Comparison of ENCODE assay signal across 1 cellular context in genomic region chr10:71745659-71746250, GRCh38.
TF ChIP-seq lines count a peak whose summit lies in the region.

No MANE protein-coding gene starts in this region.

TF ChIP-seq in H1, 55 proteins besides CTCF, POLR2A, EP300 and RAD21:
- no peak for TF ChIP-seq USF2 (IDR thresholded peaks at IDR 0.05; ENCODE audit: low read length)
- no peak for TF ChIP-seq RXRA (IDR thresholded peaks at IDR 0.05; ENCODE audit: insufficient read depth, low read depth, low read length)
- no peak for TF ChIP-seq ATF2 (IDR thresholded peaks at IDR 0.05; ENCODE audit: low read length)
- TF ChIP-seq SP1 (IDR thresholded peaks at IDR 0.05; ENCODE audit: low read depth, low read length): no peak
- no peak for TF ChIP-seq KDM5A (IDR thresholded peaks at IDR 0.05; ENCODE audit: low read length)
- TF ChIP-seq GTF2F1 (IDR thresholded peaks at IDR 0.05; ENCODE audit: borderline replicate concordance, low read depth, low read length): no peak
- no peak for TF ChIP-seq CEBPB (IDR thresholded peaks at IDR 0.05; ENCODE audit: low read depth, low read length)
TF ChIP-seq in H1: peak in this region for 0.
